32 cellular contexts compared by ENCODE assay signal in genomic region chr2:134760385-134760784, GRCh38. TPM values are rescaled to one million over a fixed set of nuclear protein-coding genes. Genes with fewer than 3 reads are reported as not detected.
"Had no signal": no experiment of that assay in that cellular context is flagged by ENCODE, and none has a peak within 500 bp of the region (broad histone marks: within the 10 kb centered on the region; RNA-seq: fewer than 3 reads in every experiment).

No MANE protein-coding gene starts in this region.

- H3K36me3 ChIP-seq: ascending aorta, cardiac muscle cell had no signal

- FAIRE-seq: bronchial epithelial cell, TTC549 had no signal

- ATAC-seq: activated CD4-positive, alpha-beta T cell treated with anti-CD3 and anti-CD28 coated beads for 36 hours; activated CD4-positive, CD25-positive, alpha-beta regulatory T cell treated with anti-CD3 and anti-CD28 coated beads, Interleukin-2, amount 50 U/mL, for 24 hours; activated CD8-positive, alpha-beta memory T cell treated with anti-CD3 and anti-CD28 coated beads, Interleukin-2, amount 10 ng/mL, durations not matched to agents 7 days and 5 days; activated CD8-positive, alpha-beta T cell treated with anti-CD3 and anti-CD28 coated beads, Interleukin-2, amount 10 ng/mL, durations not matched to agents 7 days and 5 days; activated naive CD8-positive, alpha-beta T cell treated with anti-CD3 and anti-CD28 coated beads, Interleukin-2, amount 50 U/mL, for 24 hours had no signal

- H3K4me1 ChIP-seq: ascending aorta had no signal

- H3K9me3 ChIP-seq: ascending aorta had no signal

- H3K27ac ChIP-seq: ascending aorta, cardiac muscle cell, VCaP had no signal

- H3K4me3 ChIP-seq: ascending aorta, cardiac muscle cell had no signal

- DNase-seq: activated B cell treated with CpG ODN at 0.5 μM for 24 hours; activated CD4-positive, alpha-beta memory T cell treated with anti-CD3 and anti-CD28 coated beads, Interleukin-2, amount 10 ng/mL, durations not matched to agents 7 days and 5 days; activated CD4-positive, alpha-beta T cell treated with anti-CD3 and anti-CD28 coated beads for 1 hour; activated CD4-positive, alpha-beta T cell treated with anti-CD3 and anti-CD28 coated beads for 36 hours; activated CD4-positive, alpha-beta T cell treated with anti-CD3 and anti-CD28 coated beads for 48 hours; activated CD4-positive, alpha-beta T cell treated with anti-CD3 and anti-CD28 coated beads, Interleukin-2, amount 10 ng/mL, durations not matched to agents 7 days and 5 days; activated CD4-positive, alpha-beta T cell treated with anti-CD3 and anti-CD28 coated beads, Interleukin-2, amount 50 U/mL, for 48 hours; activated CD8-positive, alpha-beta memory T cell treated with anti-CD3 and anti-CD28 coated beads for 24 hours; activated CD8-positive, alpha-beta memory T cell treated with anti-CD3 and anti-CD28 coated beads, Interleukin-2, amount 10 ng/mL, durations not matched to agents 7 days and 5 days; activated CD8-positive, alpha-beta memory T cell treated with anti-CD3 and anti-CD28 coated beads, Interleukin-2, amount 50 U/mL, for 48 hours; activated CD8-positive, alpha-beta T cell treated with anti-CD3 and anti-CD28 coated beads, Interleukin-2, amount 10 ng/mL, durations not matched to agents 7 days and 5 days; activated effector memory CD4-positive, alpha-beta T cell treated with Interleukin-2 at 50 U/mL for 16 hours; activated gamma-delta T cell; activated naive CD4-positive, alpha-beta T cell treated with anti-CD3 and anti-CD28 coated beads, Interleukin-2, amount 10 ng/mL, durations not matched to agents 7 days and 5 days; activated naive CD4-positive, alpha-beta T cell treated with Interleukin-2 at 50 U/mL for 16 hours; activated naive CD8-positive, alpha-beta T cell treated with anti-CD3 and anti-CD28 coated beads, Interleukin-2, amount 10 ng/mL, durations not matched to agents 7 days and 5 days; activated naive CD8-positive, alpha-beta T cell treated with anti-CD3 and anti-CD28 coated beads, Interleukin-2, amount 50 U/mL, for 24 hours; activated T-cell treated with anti-CD3 and anti-CD28 coated beads, Interleukin-2, amount 50 U/mL, for 24 hours; activated T-cell treated with anti-CD3 and anti-CD28 coated beads, Interleukin-2, amount 50 U/mL, for 48 hours; amygdala; anterior cingulate cortex; caudate nucleus; cerebellar nuclear complex; T-helper 1 cell; T-helper 2 cell; T-helper 9 cell had no signal

- H3K27me3 ChIP-seq: ascending aorta, cardiac muscle cell had no signal

RNA-seq across cellular contexts. Expression of gene TMEM163, which starts 41.6 kb away (rescaled TPM):
- total RNA-seq: activated CD4-positive, alpha-beta T cell treated with anti-CD3 and anti-CD28 coated beads, Interleukin-2, amount 10 ng/mL, durations not matched to agents 7 days and 5 days; ascending aorta; bronchial epithelial cell had no signal
